ENCODE assay signal across 11 cellular contexts in the genomic region with DNA sequence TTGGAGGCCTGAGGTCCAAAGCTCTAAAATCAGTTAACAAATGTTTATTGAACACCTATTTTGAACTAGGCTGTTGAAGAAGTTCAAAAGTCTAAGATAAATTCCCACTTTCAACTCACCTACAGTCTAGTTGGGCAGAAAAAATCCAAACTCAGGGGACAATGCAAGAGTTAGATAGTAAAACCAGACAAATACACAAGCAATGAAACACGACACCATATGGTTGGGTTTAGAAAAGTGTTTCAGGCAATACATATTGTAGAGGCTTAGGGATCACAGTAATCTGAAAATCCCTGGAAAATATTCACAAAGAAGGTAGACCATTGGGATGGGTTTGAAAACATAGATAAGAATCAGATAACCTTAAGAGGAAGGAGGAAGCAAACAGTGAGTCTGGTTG. TPM values are rescaled to one million over a fixed set of nuclear protein-coding genes. Genes with fewer than 3 reads are reported as not detected.
DNase-seq lines count a peak whose midpoint lies in the region; ATAC-seq and TF ChIP-seq lines count a peak whose summit lies in the region.
"Had no signal": no experiment of that assay in that cellular context is flagged by ENCODE, and none has a peak within 500 bp of the region (broad histone marks: within the 10 kb centered on the region; RNA-seq: fewer than 3 reads in every experiment).

No MANE protein-coding gene starts in this region.

- TF ChIP-seq CTCF in CD4-positive, alpha-beta T cell (IDR thresholded peaks at IDR 0.05) = no peak
- TF ChIP-seq CTCF in lower leg skin (IDR thresholded peaks at IDR 0.05) = no peak

- WGBS in HUES64 = 100% methylated on average over 1 of the region's 1 CpG
- 91 to 97% methylated on average over 1 of the region's 1 CpG for WGBS in lower leg skin, 2 donors

- intact Hi-C loops in CD4-positive, alpha-beta T cell (cut with DNase I, micrococcal nuclease) = loop anchor here in 1 of 2 experiments (1.0 to 5.0 kb wide), 3 partner anchors 89 to 212 kb away; no protein-coding TSS in a partner anchor
- intact Hi-C loops in lower leg skin (cut with DNase I; ENCODE audit: low total_unique reads) = no loop called here

- no peak for TF ChIP-seq POLR2A in lower leg skin (IDR thresholded peaks at IDR 0.05)

- peak overlapping the region; percentile 93 for H3K4me3 Mint-ChIP-seq in CD4-positive, alpha-beta T cell
- peak overlapping the region; percentile 88 to 98 (median 92) for H3K4me3 Mint-ChIP-seq in naive thymus-derived CD8-positive, alpha-beta T cell

- POLR2A ChIA-PET in CD4-positive, alpha-beta T cell (lab: Charles Lee) = interaction anchor here (0.9 to 3.2 kb wide), 5 partner anchors 12 to 213 kb away, joined by 3 to 34 read pairs (median 19); no protein-coding TSS in a partner anchor
- POLR2A ChIA-PET in naive thymus-derived CD8-positive, alpha-beta T cell (lab: Charles Lee) = interaction anchor here (1.0 to 3.1 kb wide), 5 partner anchors 89 to 213 kb away, joined by 4 to 31 read pairs (median 19); no protein-coding TSS in a partner anchor

- no peak overlapping the region for H3K27ac ChIP-seq in CD4-positive, alpha-beta T cell (ENCODE audit: low read depth, low read length)
- no peak overlapping the region for H3K27ac ChIP-seq in HUES64 (ENCODE audit: low read depth, low read length)
- H3K27ac ChIP-seq in caudate nucleus (ENCODE audit: low read depth, low read length) = peak overlapping the region; percentile 39

- DNase-seq in CD4-positive, alpha-beta T cell = no peak
- DNase-seq in caudate nucleus (lab: John Stamatoyannopoulos, UW) = no peak
- DNase-seq in naive thymus-derived CD8-positive, alpha-beta T cell = no peak
- DNase-seq in lower leg skin (ENCODE audit: low spot score in 2 of 2) = no peak
- no peak for DNase-seq in cortex of kidney (lab: John Stamatoyannopoulos, UW)
- DNase-seq: activated CD4-positive, alpha-beta T cell treated with anti-CD3 and anti-CD28 coated beads, Interleukin-2, amount 50 U/mL, for 48 hours; NCI-H187 had no signal

- CTCF ChIA-PET in CD4-positive, alpha-beta T cell (lab: Charles Lee) = interaction anchor here (0.9 to 4.5 kb wide), 4 partner anchors 12 to 324 kb away, joined by 3 to 27 read pairs (median 16); no protein-coding TSS in a partner anchor

- H3K36me3 Mint-ChIP-seq in CD4-positive, alpha-beta T cell (ENCODE audit: low read depth) = no peaks in the 10 kb centered on the region
- no peaks in the 10 kb centered on the region for H3K36me3 Mint-ChIP-seq in naive thymus-derived CD8-positive, alpha-beta T cell

- H3K9me3 ChIP-seq in CD4-positive, alpha-beta T cell (ENCODE audit: control insufficient read depth, low read length) = no peaks in the 10 kb centered on the region
- H3K9me3 ChIP-seq in HUES64 (ENCODE audit: insufficient read depth, low read depth, low read length) = no peaks in the 10 kb centered on the region

- no peak for ATAC-seq in CD4-positive, alpha-beta T cell (ENCODE audit: poor library complexity)
- ATAC-seq in naive thymus-derived CD8-positive, alpha-beta T cell = no peak
- ATAC-seq in HG02852 (IDR thresholded peaks at IDR 0.05; ENCODE audit: unreplicated experiment) (no peak), HG02885 (IDR thresholded peaks at IDR 0.05; ENCODE audit: poor library complexity, unreplicated experiment) (no peak)

- H3K36me3 ChIP-seq in HUES64 (ENCODE audit: insufficient read depth, low read length) = no peaks in the 10 kb centered on the region

- H3K9ac ChIP-seq in HUES64 (ENCODE audit: low read depth, low read length) = no peak overlapping the region

- no peaks in the 10 kb centered on the region for H3K27me3 ChIP-seq in CD4-positive, alpha-beta T cell (ENCODE audit: control insufficient read depth, insufficient read depth, low read length)
- no peaks in the 10 kb centered on the region for H3K27me3 ChIP-seq in HUES64 (ENCODE audit: insufficient read depth, low read length)

- peak overlapping the region; percentile 73 for H3K4me3 ChIP-seq in HUES64 (ENCODE audit: low read length)
- no peak overlapping the region for H3K4me3 ChIP-seq in lower leg skin (ENCODE audit: low read depth, poor library complexity, severe bottlenecking)

- H3K9me3 Mint-ChIP-seq in CD4-positive, alpha-beta T cell = no peaks in the 10 kb centered on the region
- H3K9me3 Mint-ChIP-seq in naive thymus-derived CD8-positive, alpha-beta T cell = no peaks in the 10 kb centered on the region
- H3K9me3 Mint-ChIP-seq: dendritic cell treated with granulocyte-macrophage colony-stimulating factor and Interleukin-4, amounts not matched to agents 40 ng/mL and 50 ng/mL, for 4 days had no signal

- H3K4me1 Mint-ChIP-seq in CD4-positive, alpha-beta T cell (ENCODE audit: low read depth) = peaks cover 41% of the 10 kb centered on the region
- peaks cover 16 to 36% (median 29%) of the 10 kb centered on the region in 4 donors for H3K4me1 Mint-ChIP-seq in naive thymus-derived CD8-positive, alpha-beta T cell

- H3K27me3 Mint-ChIP-seq in CD4-positive, alpha-beta T cell = peaks cover 14% of the 10 kb centered on the region
- H3K27me3 Mint-ChIP-seq in naive thymus-derived CD8-positive, alpha-beta T cell = peaks cover 2 to 13% (median 12%) of the 10 kb centered on the region in 5 donors

- peaks cover 19% of the 10 kb centered on the region for H3K4me1 ChIP-seq in HUES64 (ENCODE audit: insufficient read depth, low read length)

- H3K27ac Mint-ChIP-seq in CD4-positive, alpha-beta T cell = peak overlapping the region; percentile 79
- H3K27ac Mint-ChIP-seq in naive thymus-derived CD8-positive, alpha-beta T cell = peak overlapping the region in 6 of 10 donors; percentile 0 to 95 (median 79)

RNA-seq across cellular contexts. Expression of gene CARMIL1, which starts 1.3 kb away (rescaled TPM):
- total RNA-seq in CD4-positive, alpha-beta T cell = 1 to 10 TPM; 3.9 to 4.7 TPM
- polyA plus RNA-seq in HUES64 (2013, experiment 1 of 2) = 18.4 TPM
- 18.1 TPM for polyA plus RNA-seq in HUES64 (2013, experiment 2 of 2)
- total RNA-seq in naive thymus-derived CD8-positive, alpha-beta T cell = 10 to 100 TPM; 12.8 to 13.3 TPM
- 1 to 10 TPM; 1.3 to 1.9 (median 1.7) TPM for polyA plus RNA-seq in naive thymus-derived CD8-positive, alpha-beta T cell
- total RNA-seq in lower leg skin = 10 to 100 TPM; 14.9 to 23.5 (median 20.3) TPM
